Comparison of ENCODE assay signal across 9 cellular contexts in genomic region chr1:180533571-180533987, GRCh38. TPM values are rescaled to one million over a fixed set of nuclear protein-coding genes. Genes with fewer than 3 reads are reported as not detected.
DNase-seq lines count a peak whose midpoint lies in the region; ATAC-seq, FAIRE-seq and TF ChIP-seq lines count a peak whose summit lies in the region.
"Had no signal": no experiment of that assay in that cellular context is flagged by ENCODE, and none has a peak within 500 bp of the region (broad histone marks: within the 10 kb centered on the region; RNA-seq: fewer than 3 reads in every experiment).

No MANE protein-coding gene starts in this region.

- no TSS peak for BruUV-seq in Caco-2 (replicated peaks; lab: Mats Ljungman, UMichigan)

- no peak for ATAC-seq in HG03354 (IDR thresholded peaks at IDR 0.05; ENCODE audit: poor library complexity, severe bottlenecking, unreplicated experiment)

- no peak overlapping the region for H3K4me2 ChIP-seq in astrocyte (ENCODE audit: low read length)

- no peaks in the 10 kb centered on the region for H3K9me3 ChIP-seq in Caco-2
- H3K9me3 ChIP-seq in astrocyte (ENCODE audit: insufficient read depth, low read depth, low read length), result no peaks in the 10 kb centered on the region

- H3K9ac ChIP-seq in astrocyte (ENCODE audit: low read length), result no peak overlapping the region

- TF ChIP-seq CTCF in Caco-2 (IDR thresholded peaks at IDR 0.05; ENCODE audit: insufficient read depth in 1 of 2, low read depth in 1 of 2, low read length in 1 of 2, severe bottlenecking in 1 of 2, unreplicated experiment in 1 of 2) (peak; percentile 72 to 74), astrocyte (IDR thresholded peaks at IDR 0.05; ENCODE audit: insufficient read depth, low read depth, low read length) (peak; percentile 84)

- H3K27me3 Mint-ChIP-seq in Caco-2 (ENCODE audit: insufficient read depth, unreplicated experiment), result no peaks in the 10 kb centered on the region
- H3K27me3 Mint-ChIP-seq in astrocyte (ENCODE audit: low read depth, unreplicated experiment), result peaks cover 6% of the 10 kb centered on the region

- H3K9me3 Mint-ChIP-seq in Caco-2 (ENCODE audit: unreplicated experiment), result no peaks in the 10 kb centered on the region
- H3K9me3 Mint-ChIP-seq in astrocyte (ENCODE audit: unreplicated experiment), result no peaks in the 10 kb centered on the region

- H3K27ac Mint-ChIP-seq in Caco-2 (ENCODE audit: unreplicated experiment) (no peak overlapping the region), astrocyte (ENCODE audit: unreplicated experiment) (no peak overlapping the region)

- TF ChIP-seq POLR2A in H54 (IDR thresholded peaks at IDR 0.05; ENCODE audit: low read depth, low read length), result no peak

- no peak overlapping the region for H2AFZ ChIP-seq in astrocyte (ENCODE audit: low read depth, low read length)

- H3K4me3 Mint-ChIP-seq in Caco-2 (ENCODE audit: unreplicated experiment) (no peak overlapping the region), astrocyte (ENCODE audit: unreplicated experiment) (no peak overlapping the region)

- H3K27me3 ChIP-seq in Caco-2 (replicated peaks; ENCODE audit: control insufficient read depth, insufficient read depth, low read length) (no peaks in the 10 kb centered on the region), astrocyte (ENCODE audit: insufficient read depth, low read length) (no peaks in the 10 kb centered on the region)

- POLR2A ChIA-PET in Caco-2 (lab: Charles Lee), result no interaction called here

- H3K4me3 ChIP-seq in Caco-2 (ENCODE audit: low read depth, low read length), result no peak overlapping the region
- H3K4me3 ChIP-seq in astrocyte (ENCODE audit: insufficient read depth, low read depth, low read length), result no peak overlapping the region
- H3K4me3 ChIP-seq: SK-N-MC had no signal

- H3K4me1 ChIP-seq in Caco-2 (peaks cover 6% of the 10 kb centered on the region; the same call in 1 of the 2 replicates), astrocyte (ENCODE audit: insufficient read depth, low read length) (no peaks in the 10 kb centered on the region)

- CTCF ChIA-PET in Caco-2 (lab: Charles Lee), result no interaction called here

- H3K4me1 Mint-ChIP-seq in Caco-2 (ENCODE audit: low read depth, unreplicated experiment), result peaks cover 10% of the 10 kb centered on the region
- peaks cover 7% of the 10 kb centered on the region for H3K4me1 Mint-ChIP-seq in astrocyte (ENCODE audit: low read depth, unreplicated experiment)

- H3K36me3 ChIP-seq in Caco-2 (ENCODE audit: control insufficient read depth, insufficient read depth, low read length), result no peaks in the 10 kb centered on the region
- H3K36me3 ChIP-seq in astrocyte (ENCODE audit: insufficient read depth, low read length), result no peaks in the 10 kb centered on the region

- FAIRE-seq in H54 (lab: Jason Lieb, UNC) (peak; percentile 36), astrocyte (lab: Jason Lieb, UNC) (no peak)

- H3K36me3 Mint-ChIP-seq in Caco-2 (ENCODE audit: insufficient read depth, unreplicated experiment) (no peaks in the 10 kb centered on the region), astrocyte (ENCODE audit: low read depth, unreplicated experiment) (no peaks in the 10 kb centered on the region)

- peak; percentile 59 to 77 for DNase-seq in Caco-2
- peak; percentile 51 for DNase-seq in H54 (ENCODE audit: insufficient read length, low spot score)
- peak; percentile 87 to 90 for DNase-seq in NCI-H187 (lab: John Stamatoyannopoulos, UW)
- DNase-seq in T-helper 9 cell, result peak; percentile 45
- no peak for DNase-seq in astrocyte (ENCODE audit: low read depth)
- DNase-seq in hypothalamus (lab: John Stamatoyannopoulos, UW), result peak in 45 of 51 donors; percentile 3 to 77 (median 38)
- peak; percentile 64 for DNase-seq in stimulated activated CD4-positive, alpha-beta T cell treated with anti-CD3 and anti-CD28 coated beads, Interleukin-12 subunit alpha, Interleukin-12 subunit beta, amount 100 ng/mL, for 4 hours

- H3K79me2 ChIP-seq in astrocyte (ENCODE audit: insufficient read depth, low read length), result no peaks in the 10 kb centered on the region

- H4K20me1 ChIP-seq in astrocyte (ENCODE audit: insufficient read depth, low read length), result no peaks in the 10 kb centered on the region

- no peak overlapping the region for H3K27ac ChIP-seq in astrocyte (ENCODE audit: low read depth, low read length)
- H3K27ac ChIP-seq: SK-N-MC had no signal

- intact Hi-C loops in Caco-2 (cut with micrococcal nuclease; ENCODE audit: unreplicated experiment), result loop anchor here (1.0 to 5.0 kb wide), 3 partner anchors 244 to 633 kb away; no protein-coding TSS in a partner anchor

RNA-seq across cellular contexts. Expression of gene OVAAL, which starts 25.2 kb away (rescaled TPM):
- total RNA-seq in Caco-2 (2022) (not detected in 2 replicates), astrocyte (not detected in 2 replicates)

RNA-seq across cellular contexts. Expression of gene ACBD6, which starts 31.2 kb away (rescaled TPM):
- total RNA-seq in Caco-2 (2022), result 74.7 and 75.6 TPM in 2 replicates
- 36.8 and 43.4 TPM in 2 replicates for total RNA-seq in astrocyte
